15 cellular contexts compared by ENCODE assay signal in genomic region chr2:239158641-239159475, GRCh38.
DNase-seq lines count a peak whose midpoint lies in the region; ATAC-seq and TF ChIP-seq lines count a peak whose summit lies in the region.
"Had no signal": no experiment of that assay in that cellular context is flagged by ENCODE, and none has a peak within 500 bp of the region (broad histone marks: within the 10 kb centered on the region; RNA-seq: fewer than 3 reads in every experiment).

No MANE protein-coding gene starts in this region.

- no peak for TF ChIP-seq CTCF in spleen (IDR thresholded peaks at IDR 0.05 in 8 of 11, conservative IDR thresholded peaks at IDR 0.05 in 3 of 11)
- no peak for TF ChIP-seq CTCF in PC-3 (conservative IDR thresholded peaks at IDR 0.05; ENCODE audit: low read depth, low read length)

- no peak overlapping the region for H3K4me3 Mint-ChIP-seq in activated CD8-positive, alpha-beta memory T cell treated with anti-CD3 and anti-CD28 coated beads, Interleukin-2, amount 10 ng/mL, durations not matched to agents 7 days and 5 days
- H3K4me3 Mint-ChIP-seq in immature natural killer cell = no peak overlapping the region
- H3K4me3 Mint-ChIP-seq: activated B cell treated with CpG ODN at 0.5 μM for 24 hours had no signal

- H3K27me3 ChIP-seq in spleen (replicated peaks in 1 of 7) (no peaks in the 10 kb centered on the region), PC-3 (ENCODE audit: low read length) (no peaks in the 10 kb centered on the region)
- H3K27me3 ChIP-seq: cardiac muscle cell, heart right ventricle, ovary had no signal

- H3K79me2 ChIP-seq in PC-3 (ENCODE audit: low read length) = no peaks in the 10 kb centered on the region

- no peaks in the 10 kb centered on the region for H3K9me2 ChIP-seq in PC-3 (replicated peaks; ENCODE audit: low read length)

- H3K4me2 ChIP-seq in PC-3 (ENCODE audit: low read length) = no peak overlapping the region

- peaks cover 6% of the 10 kb centered on the region for H3K4me1 Mint-ChIP-seq in activated CD8-positive, alpha-beta memory T cell treated with anti-CD3 and anti-CD28 coated beads, Interleukin-2, amount 10 ng/mL, durations not matched to agents 7 days and 5 days
- H3K4me1 Mint-ChIP-seq in immature natural killer cell = peaks cover 26 to 31% of the 10 kb centered on the region in 2 donors
- H3K4me1 Mint-ChIP-seq: activated B cell treated with CpG ODN at 0.5 μM for 24 hours had no signal

- H3K36me3 ChIP-seq in spleen = peaks cover 4 to 95% (median 53%) of the 10 kb centered on the region in 6 donors
- H3K36me3 ChIP-seq in PC-3 (ENCODE audit: low read depth, low read length) = no peaks in the 10 kb centered on the region
- H3K36me3 ChIP-seq: cardiac muscle cell, ovary had no signal

- peak; percentile 11 for DNase-seq in activated CD8-positive, alpha-beta memory T cell treated with anti-CD3 and anti-CD28 coated beads, Interleukin-2, amount 50 U/mL, for 4 hours
- no peak for DNase-seq in activated CD8-positive, alpha-beta memory T cell treated with anti-CD3 and anti-CD28 coated beads, Interleukin-2, amount 10 ng/mL, durations not matched to agents 7 days and 5 days
- peak; percentile 31 for DNase-seq in NCI-H526 treated with DMSO at 0.1 percent for 48 hours (lab: John Stamatoyannopoulos, UW)
- DNase-seq in immature natural killer cell = no peak
- peak; percentile 72 for DNase-seq in spleen
- no peak for DNase-seq in PC-3
- no peak for DNase-seq in stimulated activated CD8-positive, alpha-beta memory T cell treated with anti-CD3 and anti-CD28 coated beads, Interleukin-4, amount 100 ng/mL, for 48 hours
- DNase-seq: activated B cell treated with CpG ODN at 0.5 μM for 24 hours, activated gamma-delta T cell, heart right ventricle, NCI-H1930 had no signal

- H3K9ac ChIP-seq in PC-3 (ENCODE audit: low read length) = no peak overlapping the region

- ATAC-seq in activated CD8-positive, alpha-beta memory T cell treated with anti-CD3 and anti-CD28 coated beads, Interleukin-2, amount 10 ng/mL, durations not matched to agents 7 days and 5 days = no peak
- ATAC-seq in PC-3 = no peak
- ATAC-seq in GM21423 (IDR thresholded peaks at IDR 0.05; ENCODE audit: unreplicated experiment) = no peak
- ATAC-seq: heart right ventricle had no signal

- H3K27me3 Mint-ChIP-seq in activated CD8-positive, alpha-beta memory T cell treated with anti-CD3 and anti-CD28 coated beads, Interleukin-2, amount 10 ng/mL, durations not matched to agents 7 days and 5 days = no peaks in the 10 kb centered on the region
- peaks cover 0 to 13% (median 3%) of the 10 kb centered on the region in 3 donors for H3K27me3 Mint-ChIP-seq in immature natural killer cell (ENCODE audit: low read depth in 3 of 3)
- H3K27me3 Mint-ChIP-seq: activated B cell treated with CpG ODN at 0.5 μM for 24 hours had no signal

- H3K4me1 ChIP-seq in spleen (peaks cover 0 to 46% (median 19%) of the 10 kb centered on the region in 6 donors), PC-3 (ENCODE audit: insufficient read depth, low read length) (no peaks in the 10 kb centered on the region)

- BruUV-seq in PC-3 (replicated peaks; lab: Mats Ljungman, UMichigan) = no TSS peak

- TF ChIP-seq POLR2A in spleen (IDR thresholded peaks at IDR 0.05) = no peak

- H3K9me3 ChIP-seq in spleen = no peaks in the 10 kb centered on the region
- H3K9me3 ChIP-seq in PC-3 (ENCODE audit: low read length) = no peaks in the 10 kb centered on the region
- H3K9me3 ChIP-seq: heart right ventricle, ovary had no signal

- H3K36me3 Mint-ChIP-seq in activated CD8-positive, alpha-beta memory T cell treated with anti-CD3 and anti-CD28 coated beads, Interleukin-2, amount 10 ng/mL, durations not matched to agents 7 days and 5 days = peaks cover 43% of the 10 kb centered on the region
- H3K36me3 Mint-ChIP-seq in immature natural killer cell = peaks cover 18 to 54% (median 28%) of the 10 kb centered on the region in 3 donors

- no peak overlapping the region for H2AFZ ChIP-seq in PC-3 (ENCODE audit: low read length)

- H4K20me1 ChIP-seq in PC-3 (ENCODE audit: low read length) = no peaks in the 10 kb centered on the region

- no peak overlapping the region for H3K27ac Mint-ChIP-seq in activated CD8-positive, alpha-beta memory T cell treated with anti-CD3 and anti-CD28 coated beads, Interleukin-2, amount 10 ng/mL, durations not matched to agents 7 days and 5 days
- H3K27ac Mint-ChIP-seq in immature natural killer cell = peak overlapping the region in 5 of 6 donors; percentile 15 to 69 (median 61)
- H3K27ac Mint-ChIP-seq: activated B cell treated with CpG ODN at 0.5 μM for 24 hours had no signal

- WGBS in spleen, 5 donors = 89 to 98% (median 95%) methylated on average over 23 to 29 of the region's 29 CpGs

- CTCF ChIA-PET in activated CD8-positive, alpha-beta memory T cell treated with anti-CD3 and anti-CD28 coated beads, Interleukin-2, amount 10 ng/mL, durations not matched to agents 7 days and 5 days (lab: Charles Lee) = no interaction called here
- CTCF ChIA-PET in PC-3 (lab: Charles Lee) = no interaction called here

- intact Hi-C loops in spleen (cut with DNase I; ENCODE audit: low total_unique reads) (no loop called here), PC-3 (cut with micrococcal nuclease) (no loop called here)

- no peaks in the 10 kb centered on the region for H3F3A ChIP-seq in PC-3 (ENCODE audit: low read length, unreplicated experiment)

- POLR2A ChIA-PET in PC-3 (lab: Charles Lee; ENCODE audit: unreplicated experiment) = interaction anchor here (0.6 kb wide), 1 partner anchor 616 kb away, joined by 5 read pairs; no protein-coding TSS in a partner anchor

- H3K4me3 ChIP-seq in spleen = no peak overlapping the region
- H3K4me3 ChIP-seq in PC-3 (ENCODE audit: low read length) = no peak overlapping the region
- H3K4me3 ChIP-seq: cardiac muscle cell, heart right ventricle, ovary had no signal

- H3K9me3 Mint-ChIP-seq in activated CD8-positive, alpha-beta memory T cell treated with anti-CD3 and anti-CD28 coated beads, Interleukin-2, amount 10 ng/mL, durations not matched to agents 7 days and 5 days (ENCODE audit: low read depth) = no peaks in the 10 kb centered on the region
- peaks cover 0 to 5% (median under 1%) of the 10 kb centered on the region in 6 donors for H3K9me3 Mint-ChIP-seq in immature natural killer cell
- H3K9me3 Mint-ChIP-seq: activated B cell treated with CpG ODN at 0.5 μM for 24 hours had no signal

- peak overlapping the region in 3 of 8 donors; percentile 38 to 81 (median 77) for H3K27ac ChIP-seq in spleen
- no peak overlapping the region for H3K27ac ChIP-seq in PC-3 (ENCODE audit: low read length)
- H3K27ac ChIP-seq: cardiac muscle cell, epithelial cell of prostate, heart right ventricle, ovary had no signal

Comparison
In these comparisons a context has a peak if more than half of its experiments do, and no peak if none do; other contexts are left out.
1. DNase-seq: peak in activated CD8-positive, alpha-beta memory T cell treated with anti-CD3 and anti-CD28 coated beads, Interleukin-2, amount 50 U/mL, for 4 hours (single experiment), NCI-H526 treated with DMSO at 0.1 percent for 48 hours (single experiment) and spleen (single experiment); none in activated CD8-positive, alpha-beta memory T cell treated with anti-CD3 and anti-CD28 coated beads, Interleukin-2, amount 10 ng/mL, durations not matched to agents 7 days and 5 days (single experiment), immature natural killer cell (0 of 3), PC-3 (single experiment) and stimulated activated CD8-positive, alpha-beta memory T cell treated with anti-CD3 and anti-CD28 coated beads, Interleukin-4, amount 100 ng/mL, for 48 hours (single experiment).